Comparison of ENCODE assay signal across 8 cellular contexts in genomic region chr5:132747064-132747692, GRCh38. TPM values are rescaled to one million over a fixed set of nuclear protein-coding genes. Genes with fewer than 3 reads are reported as not detected.
A peak's percentile ranks its signal among the peaks of the same experiment; 100 is the strongest.
DNase-seq lines count a peak whose midpoint lies in the region; ATAC-seq and TF ChIP-seq lines count a peak whose summit lies in the region.

Gene CCNI2, plus strand, starts transcription at chr5:132747426. Its CDS starts 70 bp downstream, at chr5:132747496.

- H3K4me3 Mint-ChIP-seq in CD14-positive monocyte (peak within 1 kb of the TSS; percentile 47 to 75), brain (peak within 1 kb of the TSS; percentile 62 to 75 (median 68))

- ATAC-seq in GM21619 (IDR thresholded peaks at IDR 0.05; ENCODE audit: unreplicated experiment): peak; percentile 29
- peak; percentile 95 for ATAC-seq in left colon

- H3K9me3 Mint-ChIP-seq in CD14-positive monocyte: peaks cover 1 to 15% (median 8%) of the 10 kb centered on the region in 7 donors
- peaks cover 3 to 6% (median 4%) of the 10 kb centered on the region in 5 experiments for H3K9me3 Mint-ChIP-seq in brain

- H3K27ac Mint-ChIP-seq in CD14-positive monocyte (peak within 1 kb of the TSS in 1 of 7 donors; percentile 1), brain (no peak within 1 kb of the TSS)

- intact Hi-C loops in CD14-positive monocyte (cut with micrococcal nuclease): no loop called here
- intact Hi-C loops in T-helper 1 cell treated with Interleukin-12 subunit alpha and Interleukin-12 subunit beta and Interleukin-4 antibody, amounts not matched to agents 30 ng/mL and 1 ng/mL, for 36 hours (cut with micrococcal nuclease): loop anchor here (1.0 kb wide), 1 partner anchor 73 kb away; no protein-coding TSS in a partner anchor
- intact Hi-C loops in left colon (cut with DNase I, micrococcal nuclease): no loop called here

- DNase-seq in CD14-positive monocyte (ENCODE audit: low spot score) (no peak), left colon (peak; percentile 68 to 81), NCI-H1092 treated with DMSO at 0.1 percent for 48 hours (lab: John Stamatoyannopoulos, UW) (no peak), AG08395 (ENCODE audit: low spot score) (no peak)
- DNase-seq in stimulated activated CD8-positive, alpha-beta memory T cell treated with anti-CD3 and anti-CD28 coated beads, Interleukin-12 subunit alpha, Interleukin-12 subunit beta, amount 100 ng/mL, for 1 hour (ENCODE audit: low read depth): peak; percentile 45

- H3K27me3 Mint-ChIP-seq in CD14-positive monocyte (ENCODE audit: low read depth in 3 of 3) (peaks cover 59 to 81% (median 62%) of the 10 kb centered on the region in 3 donors), brain (peaks cover 56% of the 10 kb centered on the region)

- no peaks in the 10 kb centered on the region for H3K36me3 Mint-ChIP-seq in CD14-positive monocyte
- H3K36me3 Mint-ChIP-seq in brain: peaks cover 21% of the 10 kb centered on the region

- H3K4me1 Mint-ChIP-seq in CD14-positive monocyte (peaks cover 2% of the 10 kb centered on the region), brain (no peaks in the 10 kb centered on the region)

- TF ChIP-seq CTCF in CD14-positive monocyte (IDR thresholded peaks at IDR 0.05) (no peak), brain (conservative IDR thresholded peaks at IDR 0.05) (peak in 1 of 2 experiments; percentile 23)

RNA-seq across cellular contexts. Expression of gene CCNI2, which starts in this region (rescaled TPM):
- under 1 TPM in 1 of 2 donors, not detected in 1; 0.72 TPM for polyA plus RNA-seq in CD14-positive monocyte
- total RNA-seq in T-helper 1 cell treated with Interleukin-12 subunit alpha and Interleukin-12 subunit beta and Interleukin-4 antibody, amounts not matched to agents 30 ng/mL and 1 ng/mL, for 36 hours: 62.0 and 66.5 TPM in 2 replicates
- 0.22 TPM for polyA plus RNA-seq in brain (ENCODE audit: insufficient read depth, low read depth, low replicate concordance)
- 10 to 100 TPM; 11.4 to 13.4 TPM for total RNA-seq in left colon

Comparison
In these comparisons a context has a peak if more than half of its experiments do, and no peak if none do; other contexts are left out.
1. DNase-seq: peak in left colon (2 of 2) and stimulated activated CD8-positive, alpha-beta memory T cell treated with anti-CD3 and anti-CD28 coated beads, Interleukin-12 subunit alpha, Interleukin-12 subunit beta, amount 100 ng/mL, for 1 hour (single experiment); none in CD14-positive monocyte (single experiment), NCI-H1092 treated with DMSO at 0.1 percent for 48 hours (single experiment) and AG08395 (single experiment).